In the genomic region with DNA sequence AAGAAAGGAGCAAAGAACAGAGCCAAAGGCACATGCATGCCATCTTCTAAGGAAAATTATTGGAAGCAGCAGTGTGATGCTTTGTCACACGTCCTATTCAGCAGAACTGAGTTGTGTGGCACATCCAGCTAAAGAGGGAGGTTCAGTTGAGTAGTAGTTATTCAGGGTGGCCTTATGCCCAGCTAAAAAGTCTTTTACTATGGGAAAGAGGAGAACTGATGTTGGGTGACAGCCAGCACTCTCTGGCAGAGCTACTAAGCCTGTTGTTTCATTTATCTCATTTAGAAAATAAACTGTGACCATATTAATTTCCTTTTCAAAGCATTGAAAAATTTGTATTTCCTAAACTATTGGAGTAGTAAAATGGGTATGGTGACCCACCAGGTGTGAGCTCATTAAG, we compare ENCODE assay signal across 14 cellular contexts. TPM values are rescaled to one million over a fixed set of nuclear protein-coding genes. Genes with fewer than 3 reads are reported as not detected.
A peak's percentile ranks its signal among the peaks of the same experiment; 100 is the strongest.
DNase-seq lines count a peak whose midpoint lies in the region; ATAC-seq and TF ChIP-seq lines count a peak whose summit lies in the region.
"Had no signal": no experiment of that assay in that cellular context is flagged by ENCODE, and none has a peak within 500 bp of the region (broad histone marks: within the 10 kb centered on the region; RNA-seq: fewer than 3 reads in every experiment).

No MANE protein-coding gene starts in this region.

- H3K4me3 Mint-ChIP-seq in MCF 10A (ENCODE audit: unreplicated experiment), result no peak overlapping the region
- H3K4me3 Mint-ChIP-seq in activated CD4-positive, alpha-beta T cell treated with anti-CD3 and anti-CD28 coated beads, Interleukin-2, amount 10 ng/mL, durations not matched to agents 24 days and 14 days, result no peak overlapping the region
- no peak overlapping the region for H3K4me3 Mint-ChIP-seq in Caco-2 (ENCODE audit: unreplicated experiment)
- H3K4me3 Mint-ChIP-seq: stimulated activated naive CD8-positive, alpha-beta T cell treated with anti-CD3 and anti-CD28 coated beads, Interleukin-15, Interleukin-2, amounts not matched to agents 100 ng/mL and 50 ng/mL, for 24 hours had no signal

- POLR2A ChIA-PET in MCF 10A (lab: Yijun Ruan, JAX), result interaction anchor here (0.6 to 18.1 kb wide), 10 partner anchors 6 to 214 kb away, joined by 3 to 553 read pairs (median 10); a partner anchor contains a TSS
- POLR2A ChIA-PET in Caco-2 (lab: Charles Lee), result no interaction called here

- H3K4me1 Mint-ChIP-seq in MCF 10A (ENCODE audit: insufficient read depth, unreplicated experiment) (peaks cover 62% of the 10 kb centered on the region), Caco-2 (ENCODE audit: low read depth, unreplicated experiment) (peaks cover 48% of the 10 kb centered on the region)
- peaks cover 28% of the 10 kb centered on the region for H3K4me1 Mint-ChIP-seq in activated CD4-positive, alpha-beta T cell treated with anti-CD3 and anti-CD28 coated beads, Interleukin-2, amount 10 ng/mL, durations not matched to agents 24 days and 14 days

- H3K9me3 ChIP-seq in breast epithelium (no peaks in the 10 kb centered on the region), transverse colon (no peaks in the 10 kb centered on the region), Caco-2 (no peaks in the 10 kb centered on the region)
- H3K9me3 ChIP-seq: ascending aorta, uterus had no signal

- no peak for TF ChIP-seq POLR2A in breast epithelium (IDR thresholded peaks at IDR 0.05)
- no peak for TF ChIP-seq POLR2A in transverse colon (IDR thresholded peaks at IDR 0.05)

- peaks cover 8 to 11% of the 10 kb centered on the region in 2 donors for H3K4me1 ChIP-seq in breast epithelium
- H3K4me1 ChIP-seq in transverse colon, result peaks cover 17 to 72% (median 37%) of the 10 kb centered on the region in 4 donors
- H3K4me1 ChIP-seq in Caco-2, result peaks cover 35% of the 10 kb centered on the region
- H3K4me1 ChIP-seq: ascending aorta, uterus had no signal

- BruUV-seq in MCF 10A (replicated peaks; lab: Mats Ljungman, UMichigan), result no TSS peak
- no TSS peak for BruUV-seq in Caco-2 (replicated peaks; lab: Mats Ljungman, UMichigan)

- no peak for TF ChIP-seq CTCF in MCF 10A (IDR thresholded peaks at IDR 0.05; ENCODE audit: unreplicated experiment)
- TF ChIP-seq CTCF in breast epithelium (IDR thresholded peaks at IDR 0.05), result no peak
- no peak for TF ChIP-seq CTCF in transverse colon (IDR thresholded peaks at IDR 0.05)
- TF ChIP-seq CTCF in Caco-2 (IDR thresholded peaks at IDR 0.05; ENCODE audit: insufficient read depth in 1 of 2, low read depth in 1 of 2, low read length in 1 of 2, severe bottlenecking in 1 of 2, unreplicated experiment in 1 of 2), result no peak

- H3K27ac ChIP-seq in breast epithelium (peak overlapping the region in 1 of 2 donors; percentile 33), transverse colon (peak overlapping the region in 3 of 4 donors; percentile 43 to 68 (median 51))
- H3K27ac ChIP-seq: ascending aorta, uterus had no signal

- H3K9me3 Mint-ChIP-seq in MCF 10A (ENCODE audit: unreplicated experiment), result no peaks in the 10 kb centered on the region
- H3K9me3 Mint-ChIP-seq in activated CD4-positive, alpha-beta T cell treated with anti-CD3 and anti-CD28 coated beads, Interleukin-2, amount 10 ng/mL, durations not matched to agents 24 days and 14 days, result no peaks in the 10 kb centered on the region
- H3K9me3 Mint-ChIP-seq in Caco-2 (ENCODE audit: unreplicated experiment), result no peaks in the 10 kb centered on the region
- H3K9me3 Mint-ChIP-seq: stimulated activated naive CD8-positive, alpha-beta T cell treated with anti-CD3 and anti-CD28 coated beads, Interleukin-15, Interleukin-2, amounts not matched to agents 100 ng/mL and 50 ng/mL, for 24 hours had no signal

- CTCF ChIA-PET in MCF 10A (lab: Yijun Ruan, JAX) (interaction anchor here (3.1 to 34.0 kb wide), 2 partner anchors 15 kb away, joined by 17 to 536 read pairs; no protein-coding TSS in a partner anchor), Caco-2 (lab: Charles Lee) (interaction anchor here (1.0 kb wide), 1 partner anchor 10 kb away, joined by 3 read pairs; no protein-coding TSS in a partner anchor)

- H3K36me3 Mint-ChIP-seq in MCF 10A (ENCODE audit: insufficient read depth, unreplicated experiment) (peaks cover 16% of the 10 kb centered on the region), Caco-2 (ENCODE audit: insufficient read depth, unreplicated experiment) (peaks cover 12% of the 10 kb centered on the region)
- H3K36me3 Mint-ChIP-seq in activated CD4-positive, alpha-beta T cell treated with anti-CD3 and anti-CD28 coated beads, Interleukin-2, amount 10 ng/mL, durations not matched to agents 24 days and 14 days (ENCODE audit: low read depth), result no peaks in the 10 kb centered on the region

- no peaks in the 10 kb centered on the region for H3K27me3 Mint-ChIP-seq in MCF 10A (ENCODE audit: insufficient read depth, unreplicated experiment)
- H3K27me3 Mint-ChIP-seq in activated CD4-positive, alpha-beta T cell treated with anti-CD3 and anti-CD28 coated beads, Interleukin-2, amount 10 ng/mL, durations not matched to agents 24 days and 14 days, result peaks cover 18% of the 10 kb centered on the region
- no peaks in the 10 kb centered on the region for H3K27me3 Mint-ChIP-seq in Caco-2 (ENCODE audit: insufficient read depth, unreplicated experiment)
- H3K27me3 Mint-ChIP-seq: stimulated activated naive CD8-positive, alpha-beta T cell treated with anti-CD3 and anti-CD28 coated beads, Interleukin-15, Interleukin-2, amounts not matched to agents 100 ng/mL and 50 ng/mL, for 24 hours had no signal

- intact Hi-C loops in MCF 10A (cut with micrococcal nuclease) (no loop called here), breast epithelium (cut with DNase I; ENCODE audit: low total_unique reads) (no loop called here), transverse colon (cut with DNase I; ENCODE audit: low total_unique reads) (no loop called here), Caco-2 (cut with micrococcal nuclease; ENCODE audit: unreplicated experiment) (no loop called here)
- intact Hi-C loops in activated CD4-positive, alpha-beta T cell treated with anti-CD3 and anti-CD28 coated beads, Interleukin-2, amount 10 ng/mL, durations not matched to agents 24 days and 14 days (cut with micrococcal nuclease), result no loop called here

- in situ Hi-C loops in transverse colon (cut with MboI; ENCODE audit: low pct_ligation_motif_present in 1 of 4, low pct_unique_long_range_greater_than_20kb in 1 of 4, low sequenced_read_pairs in 3 of 4), result no loop called here

- TF ChIP-seq EP300 in transverse colon (IDR thresholded peaks at IDR 0.05; ENCODE audit: low read depth), result no peak

- peak; percentile 5; the same call in 2 of the 3 replicates for ATAC-seq in SK-N-SH treated with all-trans-retinoic acid at 6 μM for 48 hours
- no peak for ATAC-seq in HG03521 (IDR thresholded peaks at IDR 0.05; ENCODE audit: unreplicated experiment)

- WGBS in transverse colon (ENCODE audit: low coverage in 1 of 2), 2 donors, result 29 to 46% methylated on average over 1 of the region's 1 CpG

- H3K27me3 ChIP-seq in breast epithelium, result no peaks in the 10 kb centered on the region
- H3K27me3 ChIP-seq in transverse colon, result no peaks in the 10 kb centered on the region
- no peaks in the 10 kb centered on the region for H3K27me3 ChIP-seq in Caco-2 (replicated peaks; ENCODE audit: control insufficient read depth, insufficient read depth, low read length)
- H3K27me3 ChIP-seq: ascending aorta, uterus had no signal

- DNase-seq in MCF 10A (ENCODE audit: unreplicated experiment) (no peak), breast epithelium (ENCODE audit: low spot score in 2 of 2) (no peak), globus pallidus (ENCODE audit: low spot score) (peak; percentile 43), transverse colon (no peak), Caco-2 (no peak)
- no peak for DNase-seq in activated CD4-positive, alpha-beta T cell treated with anti-CD3 and anti-CD28 coated beads, Interleukin-2, amount 10 ng/mL, durations not matched to agents 24 days and 14 days
- DNase-seq: erythroblast, NCI-H1048, NCI-H345, uterus had no signal

- H3K4me3 ChIP-seq in breast epithelium (no peak overlapping the region), transverse colon (no peak overlapping the region), Caco-2 (ENCODE audit: low read depth, low read length) (no peak overlapping the region)
- H3K4me3 ChIP-seq: ascending aorta, uterus had no signal

- peak overlapping the region; percentile 44 for H3K27ac Mint-ChIP-seq in MCF 10A (ENCODE audit: low read depth, unreplicated experiment)
- no peak overlapping the region for H3K27ac Mint-ChIP-seq in activated CD4-positive, alpha-beta T cell treated with anti-CD3 and anti-CD28 coated beads, Interleukin-2, amount 10 ng/mL, durations not matched to agents 24 days and 14 days
- no peak overlapping the region for H3K27ac Mint-ChIP-seq in Caco-2 (ENCODE audit: unreplicated experiment)
- H3K27ac Mint-ChIP-seq: stimulated activated naive CD8-positive, alpha-beta T cell treated with anti-CD3 and anti-CD28 coated beads, Interleukin-15, Interleukin-2, amounts not matched to agents 100 ng/mL and 50 ng/mL, for 24 hours had no signal

- H3K36me3 ChIP-seq in breast epithelium, result no peaks in the 10 kb centered on the region
- no peaks in the 10 kb centered on the region for H3K36me3 ChIP-seq in transverse colon
- no peaks in the 10 kb centered on the region for H3K36me3 ChIP-seq in Caco-2 (ENCODE audit: control insufficient read depth, insufficient read depth, low read length)
- H3K36me3 ChIP-seq: ascending aorta, uterus had no signal

TF ChIP-seq in SK-N-SH treated with all-trans-retinoic acid at 6 μM for 48 hours, 23 proteins besides CTCF, POLR2A, EP300 and RAD21 (continues in another document):
- TF ChIP-seq ARNTL (CRISPR knock-in tag; IDR thresholded peaks at IDR 0.05; ENCODE audit: borderline replicate concordance, low read depth) (no peak), TOX (CRISPR knock-in tag; IDR thresholded peaks at IDR 0.05; ENCODE audit: borderline replicate concordance) (no peak), GLIS3 (CRISPR knock-in tag; IDR thresholded peaks at IDR 0.05) (no peak)
- TF ChIP-seq, protein P1, sequence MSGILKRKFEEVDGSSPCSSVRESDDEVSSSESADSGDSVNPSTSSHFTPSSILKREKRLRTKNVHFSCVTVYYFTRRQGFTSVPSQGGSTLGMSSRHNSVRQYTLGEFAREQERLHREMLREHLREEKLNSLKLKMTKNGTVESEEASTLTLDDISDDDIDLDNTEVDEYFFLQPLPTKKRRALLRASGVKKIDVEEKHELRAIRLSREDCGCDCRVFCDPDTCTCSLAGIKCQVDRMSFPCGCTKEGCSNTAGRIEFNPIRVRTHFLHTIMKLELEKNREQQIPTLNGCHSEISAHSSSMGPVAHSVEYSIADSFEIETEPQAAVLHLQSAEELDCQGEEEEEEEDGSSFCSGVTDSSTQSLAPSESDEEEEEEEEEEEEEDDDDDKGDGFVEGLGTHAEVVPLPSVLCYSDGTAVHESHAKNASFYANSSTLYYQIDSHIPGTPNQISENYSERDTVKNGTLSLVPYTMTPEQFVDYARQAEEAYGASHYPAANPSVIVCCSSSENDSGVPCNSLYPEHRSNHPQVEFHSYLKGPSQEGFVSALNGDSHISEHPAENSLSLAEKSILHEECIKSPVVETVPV (CRISPR knock-in tag; IDR thresholded peaks at IDR 0.05), result no peak

RNA-seq across cellular contexts. Expression of a gene that starts 18.5 kb away (rescaled TPM):
- total RNA-seq in MCF 10A (2022), result 315 and 323 TPM in 2 replicates
- 10 to 100 TPM; 45.9 to 99.5 (median 93.1) TPM for total RNA-seq in breast epithelium
- total RNA-seq in transverse colon, result 100 to 1,000 TPM in 3 of 4 donors, 10 to 100 TPM in 1; 80.4 to 267 (median 207) TPM
- 0.68 and 0.85 TPM in 2 replicates for total RNA-seq in activated CD4-positive, alpha-beta T cell treated with anti-CD3 and anti-CD28 coated beads, Interleukin-2, amount 10 ng/mL, durations not matched to agents 24 days and 14 days
- total RNA-seq in Caco-2 (2022), result 27.8 and 33.0 TPM in 2 replicates

Comparison
In these comparisons a context has a peak if more than half of its experiments do, and no peak if none do; other contexts are left out.
1. RNA of a gene that starts 18.5 kb away (total RNA-seq): 315 to 323 TPM in MCF 10A, 80.4 to 267 TPM in transverse colon, 45.9 to 99.5 TPM in breast epithelium and 27.8 to 33.0 TPM in Caco-2; 0.68 to 0.85 TPM in activated CD4-positive, alpha-beta T cell treated with anti-CD3 and anti-CD28 coated beads, Interleukin-2, amount 10 ng/mL, durations not matched to agents 24 days and 14 days; every median in the first group is over 10 times any median in the second.